ENCODE assay signal across 25 cellular contexts in the genomic region with DNA sequence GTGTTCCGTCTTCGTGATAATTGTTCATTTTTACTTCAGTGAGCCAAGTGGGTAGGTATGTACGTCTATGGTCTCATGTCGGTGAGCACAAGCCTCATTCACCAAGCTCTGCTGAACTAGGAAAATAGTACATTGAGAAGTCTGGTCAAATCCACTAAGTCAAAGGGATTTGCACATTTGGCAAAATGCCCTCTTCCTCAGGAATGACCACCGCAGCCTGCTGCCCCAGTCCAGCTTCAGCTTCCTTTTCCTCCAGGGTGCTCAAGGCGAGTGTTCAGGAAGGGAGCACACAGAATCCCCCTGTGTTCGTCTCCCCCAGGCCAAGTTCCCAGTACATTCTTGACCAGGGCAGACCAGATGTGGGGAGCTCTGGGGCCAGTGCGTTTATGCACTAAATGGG.
DNase-seq lines count a peak whose midpoint lies in the region; FAIRE-seq and TF ChIP-seq lines count a peak whose summit lies in the region.
"Had no signal": no experiment of that assay in that cellular context is flagged by ENCODE, and none has a peak within 500 bp of the region (broad histone marks: within the 10 kb centered on the region; RNA-seq: fewer than 3 reads in every experiment).

No MANE protein-coding gene starts in this region.

- no peak overlapping the region for H3K4me3 ChIP-seq in fibroblast of mammary gland (ENCODE audit: control insufficient read depth, low read depth, low read length)
- H3K4me3 ChIP-seq: breast epithelium, dorsolateral prefrontal cortex, esophagus muscularis mucosa, HAP-1, heart right ventricle, lower lobe of right lung had no signal

- no peak for FAIRE-seq in urothelium cell line (lab: Jason Lieb, UNC)
- FAIRE-seq: TTC549 had no signal

- H3K4me1 Mint-ChIP-seq in nephron, result peaks cover 62% of the 10 kb centered on the region
- H3K4me1 Mint-ChIP-seq: activated CD4-positive, alpha-beta T cell treated with anti-CD3 and anti-CD28 coated beads for 36 hours; CD14-positive monocyte; immature natural killer cell had no signal

- H3K36me3 Mint-ChIP-seq in nephron (ENCODE audit: low read depth), result peaks cover 10% of the 10 kb centered on the region
- H3K36me3 Mint-ChIP-seq: activated naive CD4-positive, alpha-beta T cell treated with anti-CD3 and anti-CD28 coated beads, Interleukin-2, amount 50 U/mL, for 72 hours; CD14-positive monocyte; immature natural killer cell had no signal

- no peak for TF ChIP-seq CTCF in fibroblast of mammary gland (conservative IDR thresholded peaks at IDR 0.05; ENCODE audit: control insufficient read depth, insufficient read depth, low read depth, low read length)
- no peak for TF ChIP-seq CTCF in nephron (IDR thresholded peaks at IDR 0.05; ENCODE audit: unreplicated experiment in 3 of 3)
- no peak for TF ChIP-seq CTCF in GM13976 (IDR thresholded peaks at IDR 0.05; ENCODE audit: borderline replicate concordance, control extremely low read depth, extremely low read depth, insufficient read depth, missing control alignments)

- H3K4me3 Mint-ChIP-seq in nephron, result peak overlapping the region in 1 of 3 experiments; percentile 44
- H3K4me3 Mint-ChIP-seq: activated CD4-positive, alpha-beta T cell treated with anti-CD3 and anti-CD28 coated beads for 36 hours; activated T-helper 1 cell treated with anti-CD3 and anti-CD28 coated beads, Interleukin-12 subunit alpha, Interleukin-12 subunit beta, Interleukin-2, Interleukin-4 antibody, amounts not matched to agents 30 ng/mL and 10 ng/mL and 1 ng/mL, durations not matched to agents 14 hours and 24 hours and 36 hours; CD14-positive monocyte; immature natural killer cell had no signal

- peak overlapping the region; percentile 77 to 87 (median 84) for H3K27ac Mint-ChIP-seq in nephron
- H3K27ac Mint-ChIP-seq: activated CD4-positive, alpha-beta T cell treated with anti-CD3 and anti-CD28 coated beads for 36 hours; activated naive CD4-positive, alpha-beta T cell treated with anti-CD3 and anti-CD28 coated beads, Interleukin-2, amount 50 U/mL, for 72 hours; activated T-helper 1 cell treated with anti-CD3 and anti-CD28 coated beads, Interleukin-12 subunit alpha, Interleukin-12 subunit beta, Interleukin-2, Interleukin-4 antibody, amounts not matched to agents 30 ng/mL and 10 ng/mL and 1 ng/mL, durations not matched to agents 14 hours and 24 hours and 36 hours; CD14-positive monocyte; immature natural killer cell had no signal

- no peaks in the 10 kb centered on the region for H3K27me3 Mint-ChIP-seq in nephron (ENCODE audit: low read depth)
- H3K27me3 Mint-ChIP-seq: activated CD4-positive, alpha-beta T cell treated with anti-CD3 and anti-CD28 coated beads for 36 hours had no signal

- H3K9me3 Mint-ChIP-seq in nephron, result no peaks in the 10 kb centered on the region
- H3K9me3 Mint-ChIP-seq: activated naive CD4-positive, alpha-beta T cell treated with anti-CD3 and anti-CD28 coated beads, Interleukin-2, amount 50 U/mL, for 72 hours; activated T-helper 1 cell treated with anti-CD3 and anti-CD28 coated beads, Interleukin-12 subunit alpha, Interleukin-12 subunit beta, Interleukin-2, Interleukin-4 antibody, amounts not matched to agents 30 ng/mL and 10 ng/mL and 1 ng/mL, durations not matched to agents 14 hours and 24 hours and 36 hours; immature natural killer cell had no signal

- DNase-seq in EH (ENCODE audit: low read depth) (peak; percentile 74), amniotic epithelial cell (ENCODE audit: low read depth) (peak; percentile 79), fibroblast of mammary gland (ENCODE audit: low read depth) (peak; percentile 42), urothelium cell line (ENCODE audit: low spot score) (no peak), GM13976 (ENCODE audit: low spot score) (no peak), NCI-H2196 (lab: John Stamatoyannopoulos, UW; ENCODE audit: unreplicated experiment) (no peak)
- no peak for DNase-seq in stimulated activated CD4-positive, alpha-beta T cell treated with anti-CD3 and anti-CD28 coated beads, Interleukin-1b, Interleukin-23, amount 100 ng/mL, for 48 hours
- DNase-seq: activated CD4-positive, alpha-beta T cell treated with anti-CD3 and anti-CD28 coated beads for 36 hours; DMS 273 treated with DMSO at 0.1 percent for 48 hours; dorsolateral prefrontal cortex; GF-D8; heart right ventricle; immature natural killer cell; lower lobe of right lung; NCI-H187; posterior cingulate gyrus; stimulated activated CD8-positive, alpha-beta memory T cell treated with anti-CD3 and anti-CD28 coated beads, Interleukin-4, amount 100 ng/mL, for 48 hours had no signal

- in situ Hi-C loops in GM13976 (cut with MboI; ENCODE audit: low sequenced_read_pairs, unreplicated experiment), result no loop called here

Comparison
In these comparisons a context has a peak if more than half of its experiments do, and no peak if none do; other contexts are left out.
1. DNase-seq: peak in EH (single experiment), amniotic epithelial cell (single experiment) and fibroblast of mammary gland (single experiment); none in urothelium cell line (single experiment), GM13976 (single experiment), stimulated activated CD4-positive, alpha-beta T cell treated with anti-CD3 and anti-CD28 coated beads, Interleukin-1b, Interleukin-23, amount 100 ng/mL, for 48 hours (single experiment) and NCI-H2196 (single experiment).